Comparison of ENCODE assay signal across 21 cellular contexts in the genomic region with DNA sequence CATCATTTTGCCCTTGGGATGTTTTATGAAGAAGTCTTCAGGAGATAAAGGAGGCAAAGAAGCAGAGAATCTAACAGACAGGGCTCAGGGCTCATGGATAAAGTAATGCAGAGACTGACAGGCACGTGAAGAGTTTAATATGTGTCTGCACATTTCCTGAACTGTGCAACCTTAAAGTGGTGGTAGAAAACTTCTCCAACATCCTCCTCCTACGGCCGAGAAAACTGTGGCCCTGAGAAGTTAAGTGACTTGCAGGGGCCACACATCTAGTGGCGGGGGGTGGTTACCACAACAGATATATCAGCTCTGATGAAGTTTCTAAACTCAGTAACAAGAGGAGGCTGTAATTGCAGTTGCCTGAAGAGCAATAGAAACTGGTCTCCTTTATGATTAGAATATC.
DNase-seq lines count a peak whose midpoint lies in the region; ATAC-seq and TF ChIP-seq lines count a peak whose summit lies in the region.
"Had no signal": no experiment of that assay in that cellular context is flagged by ENCODE, and none has a peak within 500 bp of the region (broad histone marks: within the 10 kb centered on the region; RNA-seq: fewer than 3 reads in every experiment).

No MANE protein-coding gene starts in this region.

- in situ Hi-C loops in KBM-7 (cut with MboI; ENCODE audit: low pct_unique_long_range_greater_than_20kb, low sequenced_read_pairs): no loop called here

- no peak overlapping the region for H4K91ac ChIP-seq in trophoblast cell (ENCODE audit: low read depth, low read length)

- H3K4ac ChIP-seq in trophoblast cell (ENCODE audit: low read depth, low read length): no peak overlapping the region

- H3K9me3 Mint-ChIP-seq in neural progenitor cell: no peaks in the 10 kb centered on the region
- H3K9me3 Mint-ChIP-seq: GM23338 had no signal

- H3K36me3 Mint-ChIP-seq in neural progenitor cell: peaks cover 19% of the 10 kb centered on the region

- DNase-seq in KBM-7: peak; percentile 35
- no peak for DNase-seq in neural progenitor cell (ENCODE audit: low spot score)
- no peak for DNase-seq in OCI-M1 (lab: John Stamatoyannopoulos, UW)
- DNase-seq in trophoblast cell: no peak
- no peak for DNase-seq in hypothalamus (lab: John Stamatoyannopoulos, UW)
- DNase-seq: AML-193, DMS79, HCEC 1CT, KG1, NCI-H1105 treated with DMSO at 0.1 percent for 48 hours, NCI-H2029 treated with DMSO at 0.1 percent for 48 hours, NCI-H2171 treated with DMSO at 0.1 percent for 48 hours, PC-3, RPMI8226, SHP77, SW 1271 had no signal

- H4K20me1 ChIP-seq in BLaER1 (no peaks in the 10 kb centered on the region), SU-DHL-6 (ENCODE audit: low read depth, low read length) (no peaks in the 10 kb centered on the region), neural progenitor cell (ENCODE audit: low read depth) (peaks cover 3% of the 10 kb centered on the region)

- H2BK5ac ChIP-seq in trophoblast cell (ENCODE audit: low read depth, low read length, poor library complexity): no peak overlapping the region

- H3K9me2 ChIP-seq in SU-DHL-6 (replicated peaks; ENCODE audit: insufficient read depth, low read length): no peaks in the 10 kb centered on the region

- ATAC-seq in GM19351 (IDR thresholded peaks at IDR 0.05; ENCODE audit: unreplicated experiment): no peak
- ATAC-seq: GM23338, PC-3 had no signal

- H2BK120ac ChIP-seq in trophoblast cell (ENCODE audit: insufficient read depth, low read length, poor library complexity): no peak overlapping the region

- no peak overlapping the region; the same call in 1 of the 2 replicates for H3K27ac ChIP-seq in BLaER1
- peak overlapping the region; percentile 62 for H3K27ac ChIP-seq in SU-DHL-6 (ENCODE audit: low read depth, low read length)
- H3K27ac ChIP-seq in neural progenitor cell: no peak overlapping the region
- H3K27ac ChIP-seq in trophoblast cell (ENCODE audit: low read depth, low read length): no peak overlapping the region
- H3K27ac ChIP-seq: HL-60 had no signal

- H2AK5ac ChIP-seq in trophoblast cell (ENCODE audit: low read length): no peak overlapping the region

- peak overlapping the region; percentile 48 for H3K27ac Mint-ChIP-seq in neural progenitor cell
- H3K27ac Mint-ChIP-seq: GM23338 had no signal

- H3K23ac ChIP-seq in trophoblast cell (ENCODE audit: low read length): no peak overlapping the region

- peaks cover 27% of the 10 kb centered on the region for H3K4me1 ChIP-seq in BLaER1
- H3K4me1 ChIP-seq in neural progenitor cell: peaks cover 26% of the 10 kb centered on the region
- peaks cover 0 to 2% of the 10 kb centered on the region in 2 experiments for H3K4me1 ChIP-seq in trophoblast cell (ENCODE audit: control insufficient read depth in 1 of 2, insufficient read depth in 2 of 2, low read length in 2 of 2)

- H3K79me2 ChIP-seq in SU-DHL-6 (ENCODE audit: insufficient read depth, low read length) (no peaks in the 10 kb centered on the region), neural progenitor cell (ENCODE audit: low read depth) (no peaks in the 10 kb centered on the region), trophoblast cell (ENCODE audit: control insufficient read depth, insufficient read depth, low read length, poor library complexity) (no peaks in the 10 kb centered on the region)

- H3F3A ChIP-seq in SU-DHL-6 (ENCODE audit: insufficient read depth): 0 out of 2 replicates have a peak, but pooled peaks cover 6% of the 10 kb centered on the region
- peaks cover 16% of the 10 kb centered on the region for H3F3A ChIP-seq in neural progenitor cell (ENCODE audit: low read depth)

- H3K9ac ChIP-seq in BLaER1: peak overlapping the region; percentile 44; the same call in 1 of the 2 replicates
- 0 out of 2 replicates have a peak overlapping the region, but pooled peaks have one; percentile 15 for H3K9ac ChIP-seq in SU-DHL-6 (ENCODE audit: low read length)
- H3K9ac ChIP-seq in neural progenitor cell: no peak overlapping the region
- no peak overlapping the region for H3K9ac ChIP-seq in trophoblast cell (ENCODE audit: low read length)

- H3K9me3 ChIP-seq in BLaER1 (no peaks in the 10 kb centered on the region), SU-DHL-6 (ENCODE audit: insufficient read depth, low read length) (no peaks in the 10 kb centered on the region), neural progenitor cell (ENCODE audit: low read depth) (no peaks in the 10 kb centered on the region), trophoblast cell (ENCODE audit: insufficient read depth, low read depth, low read length) (no peaks in the 10 kb centered on the region)

- H3K27me3 ChIP-seq in BLaER1 (no peaks in the 10 kb centered on the region), SU-DHL-6 (ENCODE audit: low read length) (no peaks in the 10 kb centered on the region), neural progenitor cell (no peaks in the 10 kb centered on the region), trophoblast cell (ENCODE audit: insufficient read depth, low read length) (no peaks in the 10 kb centered on the region)

- H3K4me3 Mint-ChIP-seq in neural progenitor cell: no peak overlapping the region
- H3K4me3 Mint-ChIP-seq: GM23338 had no signal

- no peaks in the 10 kb centered on the region for H3K36me3 ChIP-seq in BLaER1
- H3K36me3 ChIP-seq in SU-DHL-6 (ENCODE audit: low read length): no peaks in the 10 kb centered on the region
- no peaks in the 10 kb centered on the region for H3K36me3 ChIP-seq in neural progenitor cell
- no peaks in the 10 kb centered on the region for H3K36me3 ChIP-seq in trophoblast cell (ENCODE audit: control insufficient read depth in 1 of 2, insufficient read depth in 2 of 2, low read length in 2 of 2)

- H3K4me3 ChIP-seq in BLaER1 (no peak overlapping the region; the same call in 1 of the 2 replicates), SU-DHL-6 (ENCODE audit: insufficient read depth, low read length, poor library complexity, severe bottlenecking) (no peak overlapping the region), neural progenitor cell (no peak overlapping the region), trophoblast cell (ENCODE audit: low read depth, low read length) (no peak overlapping the region)
- H3K4me3 ChIP-seq: GM23338 had no signal

- H3K4me2 ChIP-seq in BLaER1: peak overlapping the region; percentile 50
- peak overlapping the region; percentile 46 for H3K4me2 ChIP-seq in SU-DHL-6 (ENCODE audit: low read depth, low read length, poor library complexity, severe bottlenecking)
- H3K4me2 ChIP-seq in neural progenitor cell: no peak overlapping the region
- no peak overlapping the region for H3K4me2 ChIP-seq in trophoblast cell (ENCODE audit: low read length)
- H3K4me2 ChIP-seq: GM23338 had no signal

- no peak overlapping the region for H2BK12ac ChIP-seq in trophoblast cell (ENCODE audit: low read length)

- WGBS in trophoblast cell (ENCODE audit: extremely low coverage, insufficient coverage, insufficient read length): no CpG with 5 or more reads among the region's 4 CpGs

- no peaks in the 10 kb centered on the region for H3K79me1 ChIP-seq in trophoblast cell (ENCODE audit: low read length)

- TF ChIP-seq CTCF in SU-DHL-6 (IDR thresholded peaks at IDR 0.05; ENCODE audit: insufficient read depth, low read length, poor library complexity, severe bottlenecking) (no peak), neural progenitor cell (IDR thresholded peaks at IDR 0.05) (no peak)

- no peaks in the 10 kb centered on the region for H3K27me3 Mint-ChIP-seq in neural progenitor cell (ENCODE audit: insufficient read depth, low read depth)

- H4K12ac ChIP-seq in trophoblast cell (ENCODE audit: low read depth, low read length): no peak overlapping the region

- no peak overlapping the region for H3K14ac ChIP-seq in trophoblast cell (ENCODE audit: low read length)

- H3K18ac ChIP-seq in trophoblast cell (ENCODE audit: low read length): no peak overlapping the region

- H2AFZ ChIP-seq in SU-DHL-6 (ENCODE audit: low read depth, low read length, severe bottlenecking) (no peak overlapping the region), neural progenitor cell (replicated peaks) (no peak overlapping the region), trophoblast cell (ENCODE audit: insufficient read depth, low read length, poor library complexity) (no peak overlapping the region)
- H2AFZ ChIP-seq: GM23338 had no signal

- H3K4me1 Mint-ChIP-seq in neural progenitor cell: peaks cover 49% of the 10 kb centered on the region

- H4K8ac ChIP-seq in trophoblast cell (ENCODE audit: low read depth, low read length): no peak overlapping the region

Comparison
In these comparisons a context has a peak if more than half of its experiments do, and no peak if none do; other contexts are left out.
1. H3K4me2 ChIP-seq: peak in BLaER1 (single experiment) and SU-DHL-6 (single experiment); none in neural progenitor cell (single experiment) and trophoblast cell (single experiment).
2. H3K9ac ChIP-seq: peak in BLaER1 (single experiment) and SU-DHL-6 (single experiment); none in neural progenitor cell (single experiment) and trophoblast cell (single experiment).